Comparison of ENCODE assay signal across 19 cellular contexts in the genomic region with DNA sequence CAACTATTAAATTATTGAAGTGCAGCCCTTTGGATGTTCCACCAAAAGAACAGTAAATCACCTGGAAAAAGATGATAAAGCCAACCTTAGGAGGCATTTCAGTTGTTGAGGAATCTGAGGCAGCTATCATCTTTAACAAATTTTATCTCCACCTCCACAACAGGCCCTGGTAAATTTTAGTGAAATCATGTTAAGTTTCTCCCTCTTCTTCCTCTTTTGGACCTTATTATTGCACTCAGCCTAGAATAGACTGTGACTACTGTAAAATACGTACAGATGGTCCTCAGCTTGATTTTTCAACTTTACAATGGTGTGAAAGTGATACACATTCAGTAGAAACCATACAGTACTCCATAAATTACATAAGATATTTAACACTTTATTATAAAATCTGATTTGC.
"Had no signal": no experiment of that assay in that cellular context is flagged by ENCODE, and none has a peak within 500 bp of the region (broad histone marks: within the 10 kb centered on the region; RNA-seq: fewer than 3 reads in every experiment).

No MANE protein-coding gene starts in this region.

- H3K4me3 ChIP-seq: heart right ventricle, mucosa of descending colon, pancreas had no signal

- H3K27me3 Mint-ChIP-seq: progenitor cell of endocrine pancreas had no signal

- H3K9me3 ChIP-seq: heart right ventricle, mucosa of descending colon, pancreas had no signal

- H3K4me3 Mint-ChIP-seq: natural killer cell, neural crest cell had no signal

- H3K36me3 Mint-ChIP-seq: natural killer cell had no signal

- DNase-seq: effector memory CD4-positive, alpha-beta T cell; heart right ventricle; hypothalamus; islet precursor cell; mammary epithelial cell; mucosa of descending colon; natural killer cell; nucleus accumbens; pancreas; right cardiac atrium; small intestine; stimulated activated CD4-positive, alpha-beta T cell treated with anti-CD3 and anti-CD28 coated beads, Interleukin-2, amount 100 ng/mL, for 48 hours; stimulated activated naive CD4-positive, alpha-beta T cell treated with Interleukin-2 at 50 U/mL for 16 hours; trophoblast cell had no signal

- ATAC-seq: esophagus mucosa, heart right ventricle, natural killer cell, right cardiac atrium had no signal

- H3K36me3 ChIP-seq: pancreas had no signal

- FAIRE-seq: endometrium, frontal cortex, pancreas, small intestine had no signal

- H3K27ac Mint-ChIP-seq: natural killer cell, progenitor cell of endocrine pancreas had no signal

- H3K9me3 Mint-ChIP-seq: natural killer cell had no signal

- H3K27ac ChIP-seq: heart right ventricle, pancreas had no signal

- H3K27me3 ChIP-seq: heart right ventricle, pancreas had no signal
